18 cellular contexts compared by ENCODE assay signal in the genomic region with DNA sequence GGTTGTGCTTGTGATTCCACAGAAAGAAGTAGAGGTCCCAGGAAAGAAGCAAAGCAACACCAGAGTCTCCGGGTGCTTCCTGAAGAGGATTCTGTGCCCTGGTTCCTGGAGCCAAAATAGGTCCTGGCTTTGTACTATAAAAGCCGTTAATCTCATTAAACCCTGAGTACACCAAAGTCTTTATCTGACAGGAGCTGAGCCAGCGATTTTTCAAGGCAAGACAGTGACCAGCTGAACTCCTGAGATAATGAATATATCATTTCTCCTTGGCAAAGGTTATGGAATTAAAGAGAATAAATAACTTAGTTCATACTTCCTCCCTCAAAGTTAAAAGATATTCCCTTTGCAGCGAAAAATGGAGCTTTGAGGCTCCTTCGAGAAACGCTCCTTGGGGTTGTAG. TPM values are rescaled to one million over a fixed set of nuclear protein-coding genes. Genes with fewer than 3 reads are reported as not detected.
A peak's percentile ranks its signal among the peaks of the same experiment; 100 is the strongest.
DNase-seq lines count a peak whose midpoint lies in the region; ATAC-seq and TF ChIP-seq lines count a peak whose summit lies in the region.
"Had no signal": no experiment of that assay in that cellular context is flagged by ENCODE, and none has a peak within 500 bp of the region (broad histone marks: within the 10 kb centered on the region; RNA-seq: fewer than 3 reads in every experiment).

No MANE protein-coding gene starts in this region.

- H3K4me3 ChIP-seq in KMS-11 (IDR thresholded peaks at IDR 0.05; ENCODE audit: insufficient read depth, low read depth, low read length) (no peak overlapping the region), smooth muscle cell (no peak overlapping the region)
- H3K4me3 ChIP-seq: GM23338, MG63 had no signal

- H3K9me3 ChIP-seq in smooth muscle cell (replicated peaks; ENCODE audit: low read depth), result no peaks in the 10 kb centered on the region
- H3K9me3 ChIP-seq: MG63 had no signal

- WGBS in smooth muscle cell (ENCODE audit: low lambda C conversion rate), result 98% methylated on average over 6 of the region's 6 CpGs

- peaks cover 25% of the 10 kb centered on the region for H3K79me2 ChIP-seq in KMS-11 (ENCODE audit: insufficient read depth, low read depth)
- H3K79me2 ChIP-seq in smooth muscle cell (ENCODE audit: low read depth), result peaks cover 21% of the 10 kb centered on the region

- H3K27ac ChIP-seq in C4-2B (peak overlapping the region; percentile 83), KMS-11 (peak overlapping the region; percentile 99), VCaP (peak overlapping the region; percentile 96), smooth muscle cell (ENCODE audit: low read depth) (peak overlapping the region; percentile 9)

- peaks cover 21% of the 10 kb centered on the region; the same call in 1 of the 2 replicates for H3K36me3 ChIP-seq in KMS-11 (ENCODE audit: insufficient read depth)
- H3K36me3 ChIP-seq in smooth muscle cell (ENCODE audit: low read depth), result no peaks in the 10 kb centered on the region

- H4K20me1 ChIP-seq in KMS-11 (ENCODE audit: insufficient read depth) (no peaks in the 10 kb centered on the region), smooth muscle cell (ENCODE audit: low read depth) (no peaks in the 10 kb centered on the region)

- H3K27me3 ChIP-seq in KMS-11 (ENCODE audit: insufficient read depth, low read depth) (no peaks in the 10 kb centered on the region), smooth muscle cell (ENCODE audit: low read depth) (no peaks in the 10 kb centered on the region)
- H3K27me3 ChIP-seq: MG63 had no signal

- DNase-seq in smooth muscle cell (lab: John Stamatoyannopoulos, UW; ENCODE audit: unreplicated experiment) (no peak), occipital lobe (lab: John Stamatoyannopoulos, UW) (no peak)
- DNase-seq in activated CD4-positive, alpha-beta T cell treated with anti-CD3 and anti-CD28 coated beads for 1 hour, result no peak
- DNase-seq: CD8-positive, alpha-beta T cell; DND-41; MG63; NCI-H1092; NCI-H2107; NCI-H2227 treated with DMSO at 0.1 percent for 48 hours; NCI-H526; SIG-M5; SW 1271 had no signal

- ATAC-seq in HG02571 (IDR thresholded peaks at IDR 0.05; ENCODE audit: unreplicated experiment), result no peak
- ATAC-seq: CD8-positive, alpha-beta T cell; GM23338; HCT116 had no signal

- H3K4me1 ChIP-seq in KMS-11 (ENCODE audit: low read depth, poor library complexity, severe bottlenecking) (peaks cover 88% of the 10 kb centered on the region), smooth muscle cell (ENCODE audit: low read depth) (peaks cover 5% of the 10 kb centered on the region)

- TF ChIP-seq CTCF in C4-2B (conservative IDR thresholded peaks at IDR 0.05) (no peak), KMS-11 (conservative IDR thresholded peaks at IDR 0.05; ENCODE audit: low read depth, low read length) (no peak), VCaP (conservative IDR thresholded peaks at IDR 0.05) (no peak), smooth muscle cell (IDR thresholded peaks at IDR 0.05; ENCODE audit: borderline replicate concordance, insufficient read depth, poor library complexity, severe bottlenecking) (no peak)

- peak overlapping the region; percentile 72; the same call in 1 of the 2 replicates for H3K4me2 ChIP-seq in KMS-11
- H3K4me2 ChIP-seq in smooth muscle cell, result no peak overlapping the region
- H3K4me2 ChIP-seq: GM23338 had no signal

- peaks cover 4% of the 10 kb centered on the region for H3F3A ChIP-seq in smooth muscle cell (ENCODE audit: low read depth)

- H3K9ac ChIP-seq in KMS-11, result no peak overlapping the region
- H3K9ac ChIP-seq in smooth muscle cell (ENCODE audit: low read depth), result no peak overlapping the region

- no peak overlapping the region for H2AFZ ChIP-seq in KMS-11 (ENCODE audit: low read depth)
- H2AFZ ChIP-seq in smooth muscle cell (ENCODE audit: low read depth), result no peak overlapping the region
- H2AFZ ChIP-seq: GM23338 had no signal

RNA-seq across cellular contexts. Expression of gene TMEM138, which starts 5.2 kb away (rescaled TPM):
- total RNA-seq in smooth muscle cell (34.6 and 44.2 TPM in 2 replicates), occipital lobe (24.2 TPM)
- 51.4 and 54.6 TPM in 2 replicates for polyA plus RNA-seq in smooth muscle cell

RNA-seq across cellular contexts. Expression of gene CYB561A3, which starts 5.7 kb away (rescaled TPM):
- 19.1 and 23.9 TPM in 2 replicates for total RNA-seq in smooth muscle cell
- 23.7 and 25.1 TPM in 2 replicates for polyA plus RNA-seq in smooth muscle cell
- 8.9 TPM for total RNA-seq in occipital lobe

RNA-seq across cellular contexts. Expression of gene TMEM216, which starts 25.0 kb away (rescaled TPM):
- total RNA-seq in smooth muscle cell (31.5 and 39.5 TPM in 2 replicates), occipital lobe (10.1 TPM)
- 27.2 and 27.5 TPM in 2 replicates for polyA plus RNA-seq in smooth muscle cell

RNA-seq across cellular contexts. Expression of gene TKFC, which starts 34.4 kb away (rescaled TPM):
- total RNA-seq in smooth muscle cell, result 18.1 and 24.3 TPM in 2 replicates
- polyA plus RNA-seq in smooth muscle cell, result 47.0 and 49.8 TPM in 2 replicates
- total RNA-seq in occipital lobe, result 10.6 TPM

RNA-seq across cellular contexts. Expression of gene DDB1, which starts 34.5 kb away (rescaled TPM):
- total RNA-seq in smooth muscle cell (143 and 164 TPM in 2 replicates), occipital lobe (210 TPM)
- polyA plus RNA-seq in smooth muscle cell, result 140 and 150 TPM in 2 replicates

Comparison
In these comparisons a context has a peak if more than half of its experiments do, and no peak if none do; other contexts are left out.
1. H3K27ac ChIP-seq: peak in every context shown above with its lines; median percentile 99 in KMS-11; 96 in VCaP; 83 in C4-2B; 9 in smooth muscle cell.